In genomic region chr2:85889648-85890281, GRCh38 we compare ENCODE assay signal across 8 cellular contexts. TPM values are rescaled to one million over a fixed set of nuclear protein-coding genes. Genes with fewer than 3 reads are reported as not detected.
DNase-seq lines count a peak whose midpoint lies in the region; ATAC-seq and TF ChIP-seq lines count a peak whose summit lies in the region.

No MANE protein-coding gene starts in this region.

- CTCF ChIA-PET in activated naive CD4-positive, alpha-beta T cell treated with anti-CD3 and anti-CD28 coated beads, Interleukin-2, amount 10 ng/mL, durations not matched to agents 7 days and 5 days (lab: Charles Lee), result interaction anchor here (0.6 to 7.7 kb wide), 22 partner anchors 10 to 195 kb away, joined by 3 to 170 read pairs (median 4); no protein-coding TSS in a partner anchor

- H3K23ac ChIP-seq in mesendoderm (ENCODE audit: low read length), result no peak overlapping the region

- H3K4me2 ChIP-seq in mesendoderm (ENCODE audit: low read length), result peak overlapping the region; percentile 96

- H3K79me1 ChIP-seq in mesendoderm (ENCODE audit: low read length), result no peaks in the 10 kb centered on the region

- H3K27ac ChIP-seq in mesendoderm (ENCODE audit: low read depth, low read length), result no peak overlapping the region

- H2BK15ac ChIP-seq in mesendoderm (replicated peaks; ENCODE audit: low read depth), result no peak overlapping the region

- peak overlapping the region; percentile 64 for H3K18ac ChIP-seq in mesendoderm (ENCODE audit: low read length)

- H3K79me2 ChIP-seq in mesendoderm (ENCODE audit: control insufficient read depth, insufficient read depth, low read length), result no peaks in the 10 kb centered on the region

- no peaks in the 10 kb centered on the region for H3K4me1 ChIP-seq in mesendoderm (ENCODE audit: control insufficient read depth, low read depth, low read length)

- ATAC-seq in HG02973 (IDR thresholded peaks at IDR 0.05; ENCODE audit: unreplicated experiment), result no peak
- no peak for ATAC-seq in GM19397 (IDR thresholded peaks at IDR 0.05; ENCODE audit: unreplicated experiment)
- no peak for ATAC-seq in GM21717 (IDR thresholded peaks at IDR 0.05; ENCODE audit: unreplicated experiment)

- H4K5ac ChIP-seq in mesendoderm (ENCODE audit: low read length), result no peak overlapping the region

- H3K4ac ChIP-seq in mesendoderm (ENCODE audit: low read depth, low read length), result no peak overlapping the region

- H3K9ac ChIP-seq in mesendoderm (ENCODE audit: low read length), result peak overlapping the region; percentile 49

- no peak for TF ChIP-seq CTCF in cardiac fibroblast (IDR thresholded peaks at IDR 0.05; ENCODE audit: low read depth, low read length)

- DNase-seq in activated naive CD4-positive, alpha-beta T cell treated with anti-CD3 and anti-CD28 coated beads, Interleukin-2, amount 10 ng/mL, durations not matched to agents 7 days and 5 days, result no peak
- no peak for DNase-seq in activated naive CD4-positive, alpha-beta T cell treated with anti-CD3 and anti-CD28 coated beads, Interleukin-2, amount 50 U/mL, for 16 hours
- DNase-seq in cardiac fibroblast (ENCODE audit: low read depth in 2 of 2) (no peak), mesendoderm (no peak), ureter (ENCODE audit: low spot score) (peak; percentile 52)

- no peak overlapping the region for H2AK5ac ChIP-seq in mesendoderm (ENCODE audit: low read length)

- peak overlapping the region; percentile 32 for H2BK120ac ChIP-seq in mesendoderm (ENCODE audit: low read depth, low read length)

- no peak overlapping the region for H2BK5ac ChIP-seq in mesendoderm (ENCODE audit: low read length)

- peak overlapping the region; percentile 86 for H3K56ac ChIP-seq in mesendoderm (ENCODE audit: low read length)

- peaks cover 7% of the 10 kb centered on the region for H3K9me3 Mint-ChIP-seq in activated naive CD4-positive, alpha-beta T cell treated with anti-CD3 and anti-CD28 coated beads, Interleukin-2, amount 10 ng/mL, durations not matched to agents 7 days and 5 days

- H3K27ac Mint-ChIP-seq in activated naive CD4-positive, alpha-beta T cell treated with anti-CD3 and anti-CD28 coated beads, Interleukin-2, amount 10 ng/mL, durations not matched to agents 7 days and 5 days, result peak overlapping the region; percentile 93

- H3K4me1 Mint-ChIP-seq in activated naive CD4-positive, alpha-beta T cell treated with anti-CD3 and anti-CD28 coated beads, Interleukin-2, amount 10 ng/mL, durations not matched to agents 7 days and 5 days, result peaks cover 65% of the 10 kb centered on the region

- H3K4me3 ChIP-seq in cardiac fibroblast (replicated peaks in 1 of 2; ENCODE audit: low read depth in 2 of 2, low read length in 2 of 2) (peak overlapping the region; percentile 59 to 75), mesendoderm (ENCODE audit: low read length) (no peak overlapping the region)

- H3K36me3 ChIP-seq in mesendoderm (ENCODE audit: control insufficient read depth, insufficient read depth, low read length), result no peaks in the 10 kb centered on the region

- peak overlapping the region; percentile 87 for H3K4me3 Mint-ChIP-seq in activated naive CD4-positive, alpha-beta T cell treated with anti-CD3 and anti-CD28 coated beads, Interleukin-2, amount 10 ng/mL, durations not matched to agents 7 days and 5 days

- H3K27me3 ChIP-seq in mesendoderm (ENCODE audit: insufficient read depth, low read length, poor library complexity), result no peaks in the 10 kb centered on the region

- no CpG with 5 or more reads among the region's 20 CpGs for WGBS in mesendoderm (ENCODE audit: extremely low coverage, insufficient coverage, low lambda C conversion rate)

- peaks cover 34% of the 10 kb centered on the region for H3K36me3 Mint-ChIP-seq in activated naive CD4-positive, alpha-beta T cell treated with anti-CD3 and anti-CD28 coated beads, Interleukin-2, amount 10 ng/mL, durations not matched to agents 7 days and 5 days

- no peak overlapping the region for H4K8ac ChIP-seq in mesendoderm (ENCODE audit: low read depth, low read length)

- H3K27me3 Mint-ChIP-seq in activated naive CD4-positive, alpha-beta T cell treated with anti-CD3 and anti-CD28 coated beads, Interleukin-2, amount 10 ng/mL, durations not matched to agents 7 days and 5 days, result peaks cover 4% of the 10 kb centered on the region

RNA-seq across cellular contexts. Expression of gene ST3GAL5, which starts 1.0 kb away (rescaled TPM):
- polyA plus RNA-seq in mesendoderm (2013, experiment 1 of 2), result 1.3 TPM
- polyA plus RNA-seq in mesendoderm (2013, experiment 2 of 2), result 0.92 TPM
- 120 TPM for total RNA-seq in ureter
